In the genomic region with DNA sequence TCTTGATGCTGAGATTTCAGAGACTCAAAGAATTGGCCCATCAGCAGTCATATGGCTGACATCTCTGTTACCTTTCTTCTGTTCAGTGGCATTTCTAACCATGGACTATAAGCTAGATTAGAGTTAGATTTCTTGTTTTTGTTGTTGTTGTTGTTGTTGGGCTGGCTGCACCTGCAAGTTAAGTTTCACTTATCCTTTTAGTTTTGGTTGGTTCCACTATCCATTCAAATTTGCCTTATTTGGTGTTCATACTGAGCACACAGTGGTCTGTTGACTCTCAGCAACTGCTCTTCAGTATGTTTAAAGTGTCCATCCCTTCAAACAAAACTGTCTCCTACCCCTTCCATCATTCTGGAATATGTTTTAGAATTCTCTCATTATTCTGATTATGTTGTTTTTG, we compare ENCODE assay signal across 25 cellular contexts.
"Had no signal": no experiment of that assay in that cellular context is flagged by ENCODE, and none has a peak within 500 bp of the region (broad histone marks: within the 10 kb centered on the region; RNA-seq: fewer than 3 reads in every experiment).

No MANE protein-coding gene starts in this region.

- DNase-seq: activated CD4-positive, alpha-beta T cell treated with anti-CD3 and anti-CD28 coated beads for 36 hours; activated CD4-positive, alpha-beta T cell treated with anti-CD3 and anti-CD28 coated beads, Interleukin-2, amount 50 U/mL, for 48 hours; activated CD4-positive, CD25-positive, alpha-beta regulatory T cell; activated CD8-positive, alpha-beta memory T cell treated with anti-CD3 and anti-CD28 coated beads for 24 hours; activated effector memory CD4-positive, alpha-beta T cell treated with Interleukin-2 at 50 U/mL for 16 hours; activated naive CD4-positive, alpha-beta T cell treated with Interleukin-2 at 50 U/mL for 16 hours; dermis blood vessel endothelial cell; effector CD4-positive, alpha-beta T cell; foreskin keratinocyte; heart left ventricle; naive thymus-derived CD8-positive, alpha-beta T cell; occipital lobe; stimulated activated CD4-positive, alpha-beta T cell treated with anti-CD3 and anti-CD28 coated beads, Interleukin-1b, Interleukin-23, amount 100 ng/mL, for 48 hours; stimulated activated CD4-positive, alpha-beta T cell treated with anti-CD3 and anti-CD28 coated beads, Interleukin-4, amount 100 ng/mL, for 4 hours; stimulated activated CD8-positive, alpha-beta memory T cell treated with anti-CD3 and anti-CD28 coated beads, Interleukin-4, amount 100 ng/mL, for 48 hours; stimulated activated naive CD8-positive, alpha-beta T cell treated with anti-CD3 and anti-CD28 coated beads, Interleukin-15, amount 100 ng/mL, for 72 hours; substantia nigra; uterus had no signal

- ATAC-seq: activated CD4-positive, alpha-beta T cell treated with anti-CD3 and anti-CD28 coated beads for 36 hours; foreskin keratinocyte; heart left ventricle; naive thymus-derived CD8-positive, alpha-beta T cell; stimulated activated memory B cell treated with anti-CD40 and anti-IgM and Interleukin-4, amounts not matched to agents 10 μg/mL and 1 μg/mL and 100 μg/mL, for 72 hours; stimulated activated naive CD8-positive, alpha-beta T cell treated with anti-CD3 and anti-CD28 coated beads, Interleukin-15, amount 100 ng/mL, for 72 hours had no signal

- H3K27ac Mint-ChIP-seq: activated CD4-positive, alpha-beta T cell treated with anti-CD3 and anti-CD28 coated beads for 36 hours; activated naive CD8-positive, alpha-beta T cell; mesothelial cell of epicardium; naive thymus-derived CD8-positive, alpha-beta T cell; stimulated activated memory B cell treated with anti-CD40 and anti-IgM and Interleukin-4, amounts not matched to agents 10 μg/mL and 1 μg/mL and 100 μg/mL, for 72 hours; stimulated activated naive CD8-positive, alpha-beta T cell treated with anti-CD3 and anti-CD28 coated beads, Interleukin-15, amount 100 ng/mL, for 72 hours; type B pancreatic cell had no signal

- H3K4me3 Mint-ChIP-seq: activated CD4-positive, alpha-beta T cell treated with anti-CD3 and anti-CD28 coated beads for 36 hours; activated naive CD8-positive, alpha-beta T cell; central memory CD8-positive, alpha-beta T cell; mesothelial cell of epicardium; naive thymus-derived CD8-positive, alpha-beta T cell; neural crest cell; stimulated activated memory B cell treated with anti-CD40 and anti-IgM and Interleukin-4, amounts not matched to agents 10 μg/mL and 1 μg/mL and 100 μg/mL, for 72 hours; stimulated activated naive CD8-positive, alpha-beta T cell treated with anti-CD3 and anti-CD28 coated beads, Interleukin-15, amount 100 ng/mL, for 72 hours; type B pancreatic cell had no signal

- H3K9me3 Mint-ChIP-seq: central memory CD8-positive, alpha-beta T cell; mesothelial cell of epicardium; naive thymus-derived CD8-positive, alpha-beta T cell; neural crest cell; stimulated activated memory B cell treated with anti-CD40 and anti-IgM and Interleukin-4, amounts not matched to agents 10 μg/mL and 1 μg/mL and 100 μg/mL, for 72 hours; stimulated activated naive CD8-positive, alpha-beta T cell treated with anti-CD3 and anti-CD28 coated beads, Interleukin-15, amount 100 ng/mL, for 72 hours; type B pancreatic cell had no signal

- FAIRE-seq: bronchial epithelial cell had no signal

- H3K27me3 Mint-ChIP-seq: activated CD4-positive, alpha-beta T cell treated with anti-CD3 and anti-CD28 coated beads for 36 hours; activated naive CD8-positive, alpha-beta T cell; central memory CD8-positive, alpha-beta T cell; naive thymus-derived CD8-positive, alpha-beta T cell; stimulated activated memory B cell treated with anti-CD40 and anti-IgM and Interleukin-4, amounts not matched to agents 10 μg/mL and 1 μg/mL and 100 μg/mL, for 72 hours; stimulated activated naive CD8-positive, alpha-beta T cell treated with anti-CD3 and anti-CD28 coated beads, Interleukin-15, amount 100 ng/mL, for 72 hours; type B pancreatic cell had no signal

- H3K36me3 Mint-ChIP-seq: mesothelial cell of epicardium; stimulated activated memory B cell treated with anti-CD40 and anti-IgM and Interleukin-4, amounts not matched to agents 10 μg/mL and 1 μg/mL and 100 μg/mL, for 72 hours; type B pancreatic cell had no signal

- H3K4me1 Mint-ChIP-seq: mesothelial cell of epicardium, neural crest cell had no signal
